3 cellular contexts compared by ENCODE assay signal in the genomic region with DNA sequence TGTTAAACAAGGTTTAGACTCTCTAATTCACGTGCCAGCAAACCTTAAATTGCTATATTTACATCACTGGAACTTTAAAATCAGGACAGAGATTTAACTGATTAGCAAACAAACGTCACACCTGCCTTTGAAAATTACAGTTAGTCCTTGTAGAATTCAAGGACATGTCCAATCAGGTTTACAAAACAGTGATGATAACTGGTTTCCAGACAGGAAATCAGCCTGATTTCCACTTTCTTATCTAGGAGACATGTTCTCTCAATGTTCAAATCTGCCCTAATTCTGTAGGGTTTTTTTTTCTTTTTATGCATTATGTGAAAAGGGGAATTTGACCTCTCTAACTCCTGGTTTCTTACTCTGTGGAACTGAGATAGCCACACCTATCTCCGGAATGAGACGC.
TF ChIP-seq lines count a peak whose summit lies in the region.

No MANE protein-coding gene starts in this region.

TF ChIP-seq in SK-N-SH, 30 proteins besides CTCF, POLR2A, EP300 and RAD21 (continues in another document):
- no peak; the same call in none of the 2 replicates for TF ChIP-seq GATA2 (CRISPR knock-in tag; IDR thresholded peaks at IDR 0.05)
- TF ChIP-seq TCF12 (IDR thresholded peaks at IDR 0.05) = no peak
- no peak for TF ChIP-seq RXRA (IDR thresholded peaks at IDR 0.05; ENCODE audit: borderline replicate concordance, low read depth)
- TF ChIP-seq, protein P1, sequence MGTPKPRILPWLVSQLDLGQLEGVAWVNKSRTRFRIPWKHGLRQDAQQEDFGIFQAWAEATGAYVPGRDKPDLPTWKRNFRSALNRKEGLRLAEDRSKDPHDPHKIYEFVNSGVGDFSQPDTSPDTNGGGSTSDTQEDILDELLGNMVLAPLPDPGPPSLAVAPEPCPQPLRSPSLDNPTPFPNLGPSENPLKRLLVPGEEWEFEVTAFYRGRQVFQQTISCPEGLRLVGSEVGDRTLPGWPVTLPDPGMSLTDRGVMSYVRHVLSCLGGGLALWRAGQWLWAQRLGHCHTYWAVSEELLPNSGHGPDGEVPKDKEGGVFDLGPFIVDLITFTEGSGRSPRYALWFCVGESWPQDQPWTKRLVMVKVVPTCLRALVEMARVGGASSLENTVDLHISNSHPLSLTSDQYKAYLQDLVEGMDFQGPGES (IDR thresholded peaks at IDR 0.05; ENCODE audit: low read depth, low read length) = no peak
- TF ChIP-seq RFX5 (IDR thresholded peaks at IDR 0.05; ENCODE audit: low read length) = no peak
- no peak for TF ChIP-seq TAF1 (IDR thresholded peaks at IDR 0.05; ENCODE audit: borderline replicate concordance, low read depth, low read length)
- no peak for TF ChIP-seq RCOR1 (IDR thresholded peaks at IDR 0.05; ENCODE audit: low read length)
- no peak for TF ChIP-seq YY1 (IDR thresholded peaks at IDR 0.05; ENCODE audit: low read depth)
- TF ChIP-seq, protein P2, sequence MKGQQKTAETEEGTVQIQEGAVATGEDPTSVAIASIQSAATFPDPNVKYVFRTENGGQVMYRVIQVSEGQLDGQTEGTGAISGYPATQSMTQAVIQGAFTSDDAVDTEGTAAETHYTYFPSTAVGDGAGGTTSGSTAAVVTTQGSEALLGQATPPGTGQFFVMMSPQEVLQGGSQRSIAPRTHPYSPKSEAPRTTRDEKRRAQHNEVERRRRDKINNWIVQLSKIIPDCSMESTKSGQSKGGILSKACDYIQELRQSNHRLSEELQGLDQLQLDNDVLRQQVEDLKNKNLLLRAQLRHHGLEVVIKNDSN (IDR thresholded peaks at IDR 0.05; ENCODE audit: borderline replicate concordance, low read depth) = no peak
- TF ChIP-seq, protein P3, sequence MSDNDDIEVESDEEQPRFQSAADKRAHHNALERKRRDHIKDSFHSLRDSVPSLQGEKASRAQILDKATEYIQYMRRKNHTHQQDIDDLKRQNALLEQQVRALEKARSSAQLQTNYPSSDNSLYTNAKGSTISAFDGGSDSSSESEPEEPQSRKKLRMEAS (IDR thresholded peaks at IDR 0.05; ENCODE audit: low read depth) = no peak
- TF ChIP-seq GABPA (IDR thresholded peaks at IDR 0.05; ENCODE audit: low read depth) = no peak
- TF ChIP-seq FOSL2 (IDR thresholded peaks at IDR 0.05; ENCODE audit: borderline replicate concordance, low read depth) = no peak
- no peak for TF ChIP-seq SIN3A (IDR thresholded peaks at IDR 0.05; ENCODE audit: borderline replicate concordance, low read depth, low read length)
- TF ChIP-seq, protein P4, sequence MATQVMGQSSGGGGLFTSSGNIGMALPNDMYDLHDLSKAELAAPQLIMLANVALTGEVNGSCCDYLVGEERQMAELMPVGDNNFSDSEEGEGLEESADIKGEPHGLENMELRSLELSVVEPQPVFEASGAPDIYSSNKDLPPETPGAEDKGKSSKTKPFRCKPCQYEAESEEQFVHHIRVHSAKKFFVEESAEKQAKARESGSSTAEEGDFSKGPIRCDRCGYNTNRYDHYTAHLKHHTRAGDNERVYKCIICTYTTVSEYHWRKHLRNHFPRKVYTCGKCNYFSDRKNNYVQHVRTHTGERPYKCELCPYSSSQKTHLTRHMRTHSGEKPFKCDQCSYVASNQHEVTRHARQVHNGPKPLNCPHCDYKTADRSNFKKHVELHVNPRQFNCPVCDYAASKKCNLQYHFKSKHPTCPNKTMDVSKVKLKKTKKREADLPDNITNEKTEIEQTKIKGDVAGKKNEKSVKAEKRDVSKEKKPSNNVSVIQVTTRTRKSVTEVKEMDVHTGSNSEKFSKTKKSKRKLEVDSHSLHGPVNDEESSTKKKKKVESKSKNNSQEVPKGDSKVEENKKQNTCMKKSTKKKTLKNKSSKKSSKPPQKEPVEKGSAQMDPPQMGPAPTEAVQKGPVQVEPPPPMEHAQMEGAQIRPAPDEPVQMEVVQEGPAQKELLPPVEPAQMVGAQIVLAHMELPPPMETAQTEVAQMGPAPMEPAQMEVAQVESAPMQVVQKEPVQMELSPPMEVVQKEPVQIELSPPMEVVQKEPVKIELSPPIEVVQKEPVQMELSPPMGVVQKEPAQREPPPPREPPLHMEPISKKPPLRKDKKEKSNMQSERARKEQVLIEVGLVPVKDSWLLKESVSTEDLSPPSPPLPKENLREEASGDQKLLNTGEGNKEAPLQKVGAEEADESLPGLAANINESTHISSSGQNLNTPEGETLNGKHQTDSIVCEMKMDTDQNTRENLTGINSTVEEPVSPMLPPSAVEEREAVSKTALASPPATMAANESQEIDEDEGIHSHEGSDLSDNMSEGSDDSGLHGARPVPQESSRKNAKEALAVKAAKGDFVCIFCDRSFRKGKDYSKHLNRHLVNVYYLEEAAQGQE (IDR thresholded peaks at IDR 0.05; ENCODE audit: low read depth, low read length) = no peak
- no peak for TF ChIP-seq EZH2phosphoT487 (IDR thresholded peaks at IDR 0.05; ENCODE audit: borderline replicate concordance, low read depth)
- no peak for TF ChIP-seq POLR2AphosphoS5 (IDR thresholded peaks at IDR 0.05; ENCODE audit: low read depth, low read length)

TF ChIP-seq in SK-N-SH treated with all-trans-retinoic acid at 6 μM for 48 hours, 23 proteins besides CTCF, POLR2A, EP300 and RAD21:
- TF ChIP-seq, protein P5, sequence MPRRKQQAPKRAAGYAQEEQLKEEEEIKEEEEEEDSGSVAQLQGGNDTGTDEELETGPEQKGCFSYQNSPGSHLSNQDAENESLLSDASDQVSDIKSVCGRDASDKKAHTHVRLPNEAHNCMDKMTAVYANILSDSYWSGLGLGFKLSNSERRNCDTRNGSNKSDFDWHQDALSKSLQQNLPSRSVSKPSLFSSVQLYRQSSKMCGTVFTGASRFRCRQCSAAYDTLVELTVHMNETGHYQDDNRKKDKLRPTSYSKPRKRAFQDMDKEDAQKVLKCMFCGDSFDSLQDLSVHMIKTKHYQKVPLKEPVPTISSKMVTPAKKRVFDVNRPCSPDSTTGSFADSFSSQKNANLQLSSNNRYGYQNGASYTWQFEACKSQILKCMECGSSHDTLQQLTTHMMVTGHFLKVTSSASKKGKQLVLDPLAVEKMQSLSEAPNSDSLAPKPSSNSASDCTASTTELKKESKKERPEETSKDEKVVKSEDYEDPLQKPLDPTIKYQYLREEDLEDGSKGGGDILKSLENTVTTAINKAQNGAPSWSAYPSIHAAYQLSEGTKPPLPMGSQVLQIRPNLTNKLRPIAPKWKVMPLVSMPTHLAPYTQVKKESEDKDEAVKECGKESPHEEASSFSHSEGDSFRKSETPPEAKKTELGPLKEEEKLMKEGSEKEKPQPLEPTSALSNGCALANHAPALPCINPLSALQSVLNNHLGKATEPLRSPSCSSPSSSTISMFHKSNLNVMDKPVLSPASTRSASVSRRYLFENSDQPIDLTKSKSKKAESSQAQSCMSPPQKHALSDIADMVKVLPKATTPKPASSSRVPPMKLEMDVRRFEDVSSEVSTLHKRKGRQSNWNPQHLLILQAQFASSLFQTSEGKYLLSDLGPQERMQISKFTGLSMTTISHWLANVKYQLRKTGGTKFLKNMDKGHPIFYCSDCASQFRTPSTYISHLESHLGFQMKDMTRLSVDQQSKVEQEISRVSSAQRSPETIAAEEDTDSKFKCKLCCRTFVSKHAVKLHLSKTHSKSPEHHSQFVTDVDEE (CRISPR knock-in tag; IDR thresholded peaks at IDR 0.05) = no peak
- no peak for TF ChIP-seq TOX (CRISPR knock-in tag; IDR thresholded peaks at IDR 0.05; ENCODE audit: borderline replicate concordance)

TF ChIP-seq in WTC11, 78 proteins besides CTCF, POLR2A, EP300 and RAD21:
- no peak for TF ChIP-seq NFATC4 (CRISPR knock-in tag; IDR thresholded peaks at IDR 0.05)
